In genomic region chr19:40576181-40576584, GRCh38 we compare ENCODE assay signal across 8 cellular contexts. TPM values are rescaled to one million over a fixed set of nuclear protein-coding genes. Genes with fewer than 3 reads are reported as not detected.
DNase-seq lines count a peak whose midpoint lies in the region; ATAC-seq and TF ChIP-seq lines count a peak whose summit lies in the region.

No MANE protein-coding gene starts in this region.

- H3K9me3 Mint-ChIP-seq in T-helper 2 cell treated with Interferon-gamma antibody and Interleukin-4, amounts not matched to agents 5 μg/mL and 100 μg/mL, for 36 hours, result no peaks in the 10 kb centered on the region

- TF ChIP-seq CTCF in fibroblast of the aortic adventitia (IDR thresholded peaks at IDR 0.05; ENCODE audit: insufficient read depth, low read length) (no peak), GM13977 (IDR thresholded peaks at IDR 0.05; ENCODE audit: extremely low read depth, insufficient read depth, missing control alignments) (no peak)

- H3K36me3 Mint-ChIP-seq in T-helper 2 cell treated with Interferon-gamma antibody and Interleukin-4, amounts not matched to agents 5 μg/mL and 100 μg/mL, for 36 hours (ENCODE audit: low read depth), result peaks cover 20% of the 10 kb centered on the region

- peak overlapping the region; percentile 48 for H3K4me3 ChIP-seq in fibroblast of the aortic adventitia (ENCODE audit: low read depth, low read length)
- H3K4me3 ChIP-seq in rectal smooth muscle tissue (ENCODE audit: low read length), result peak overlapping the region; percentile 97

- H3K9ac ChIP-seq in rectal smooth muscle tissue (ENCODE audit: low read length), result no peak overlapping the region

- H3K4me1 ChIP-seq in rectal smooth muscle tissue (ENCODE audit: control insufficient read depth, insufficient read depth, low read length), result peaks cover 3% of the 10 kb centered on the region

- no peak for DNase-seq in T-helper 2 cell treated with Interferon-gamma antibody and Interleukin-4, amounts not matched to agents 5 μg/mL and 100 μg/mL, for 36 hours (ENCODE audit: low spot score)
- DNase-seq in fibroblast of the aortic adventitia (ENCODE audit: low read depth) (no peak), NCI-H2029 treated with DMSO at 0.1 percent for 48 hours (lab: John Stamatoyannopoulos, UW) (no peak), GM13977 (ENCODE audit: low spot score) (no peak)

- peaks cover 11% of the 10 kb centered on the region for H3K36me3 ChIP-seq in rectal smooth muscle tissue (ENCODE audit: control insufficient read depth, insufficient read depth, low read length)

- in situ Hi-C loops in GM13977 (cut with MboI; ENCODE audit: low pct_unique_long_range_greater_than_20kb, low sequenced_read_pairs, unreplicated experiment), result no loop called here

- ATAC-seq in GM18519 (IDR thresholded peaks at IDR 0.05; ENCODE audit: low FRiP score, unreplicated experiment) (peak; percentile 16), HG02763 (IDR thresholded peaks at IDR 0.05; ENCODE audit: unreplicated experiment) (peak; percentile 4), HG03469 (IDR thresholded peaks at IDR 0.05; ENCODE audit: unreplicated experiment) (no peak)

- H3K27me3 Mint-ChIP-seq in T-helper 2 cell treated with Interferon-gamma antibody and Interleukin-4, amounts not matched to agents 5 μg/mL and 100 μg/mL, for 36 hours (ENCODE audit: low read depth), result no peaks in the 10 kb centered on the region

- peak overlapping the region; percentile 77 for H3K27ac Mint-ChIP-seq in T-helper 2 cell treated with Interferon-gamma antibody and Interleukin-4, amounts not matched to agents 5 μg/mL and 100 μg/mL, for 36 hours

- H3K27ac ChIP-seq in rectal smooth muscle tissue (ENCODE audit: low read depth, low read length), result no peak overlapping the region

- H3K4me1 Mint-ChIP-seq in T-helper 2 cell treated with Interferon-gamma antibody and Interleukin-4, amounts not matched to agents 5 μg/mL and 100 μg/mL, for 36 hours (ENCODE audit: low read depth), result peaks cover 11% of the 10 kb centered on the region

- no peaks in the 10 kb centered on the region for H3K27me3 ChIP-seq in rectal smooth muscle tissue (ENCODE audit: control insufficient read depth, insufficient read depth, low read length)

- peak overlapping the region; percentile 81 for H3K4me3 Mint-ChIP-seq in T-helper 2 cell treated with Interferon-gamma antibody and Interleukin-4, amounts not matched to agents 5 μg/mL and 100 μg/mL, for 36 hours

RNA-seq across cellular contexts. Expression of gene SHKBP1, which starts 0.5 kb away (rescaled TPM):
- total RNA-seq in fibroblast of the aortic adventitia (ENCODE audit: low replicate concordance), result 5.7 and 24.9 TPM in 2 replicates

RNA-seq across cellular contexts. Expression of gene LTBP4, which starts 25.0 kb away (rescaled TPM):
- total RNA-seq in fibroblast of the aortic adventitia (ENCODE audit: low replicate concordance), result 31.5 and 38.9 TPM in 2 replicates
